Comparison of ENCODE assay signal across 8 cellular contexts in the genomic region with DNA sequence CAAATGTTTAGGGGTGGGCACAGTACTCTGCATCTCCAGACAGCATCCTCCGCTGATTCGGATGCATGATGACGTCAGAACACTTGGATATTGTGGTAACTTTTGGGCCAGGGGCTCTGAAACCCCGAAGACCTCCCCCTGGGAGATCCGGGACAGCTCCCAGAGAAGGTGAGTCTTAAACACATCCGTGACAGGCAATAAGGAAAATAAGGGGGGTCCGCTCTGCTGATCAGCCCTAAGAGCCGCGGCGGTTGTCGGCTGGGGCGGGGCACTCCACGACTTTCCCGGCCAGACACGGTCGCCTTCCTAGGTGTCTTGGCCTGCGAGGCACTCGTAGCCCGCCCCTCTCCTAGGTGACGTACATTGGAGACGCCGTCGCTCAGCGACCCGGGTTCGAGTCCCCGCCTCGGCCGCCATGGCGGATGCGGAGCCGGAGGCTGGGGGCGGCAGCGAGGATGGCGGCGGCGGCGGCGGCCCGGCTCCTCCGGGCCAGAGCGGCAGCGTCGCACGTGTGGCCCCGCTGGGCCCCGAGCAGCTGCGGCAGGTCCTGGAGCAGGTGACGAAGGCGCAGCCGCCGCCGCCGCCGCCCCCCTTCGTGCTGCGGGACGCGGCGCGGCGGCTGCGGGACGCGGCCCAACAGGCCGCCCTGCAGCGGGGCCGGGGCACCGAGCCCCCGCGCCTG. TPM values are rescaled to one million over a fixed set of nuclear protein-coding genes. Genes with fewer than 3 reads are reported as not detected.
DNase-seq lines count a peak whose midpoint lies in the region; ATAC-seq and TF ChIP-seq lines count a peak whose summit lies in the region.

A gene (plus strand): TSS at position 396 of the 682 bp plus-strand sequence. CDS start 20 bp downstream, at position 416.

- peak within 1 kb of the TSS; percentile 96 for H3K4me3 Mint-ChIP-seq in activated B cell treated with CpG ODN at 0.5 μM for 24 hours
- H3K4me3 Mint-ChIP-seq in immature natural killer cell: peak within 1 kb of the TSS; percentile 94 to 98 (median 97)

- H3K4me1 ChIP-seq in mammary epithelial cell (ENCODE audit: insufficient read depth, low read length) (peaks cover 43% of the 10 kb centered on the region), smooth muscle cell (ENCODE audit: low read depth) (peaks cover 17% of the 10 kb centered on the region)

- dilution Hi-C loops in mammary epithelial cell (cut with HindIII; ENCODE audit: low sequenced_read_pairs): loop anchor here (5.0 kb wide), 1 partner anchor 38 kb away; no protein-coding TSS in a partner anchor

- H3K27me3 ChIP-seq in AG04450 (ENCODE audit: control insufficient read depth, insufficient read depth, low read length) (no peaks in the 10 kb centered on the region), mammary epithelial cell (ENCODE audit: insufficient read depth, low read length) (no peaks in the 10 kb centered on the region), smooth muscle cell (ENCODE audit: low read depth) (no peaks in the 10 kb centered on the region)

- H3F3A ChIP-seq in smooth muscle cell (ENCODE audit: low read depth): peaks cover 7% of the 10 kb centered on the region

- H3K79me2 ChIP-seq in mammary epithelial cell (ENCODE audit: insufficient read depth, low read length) (peaks cover 15% of the 10 kb centered on the region), smooth muscle cell (ENCODE audit: low read depth) (peaks cover 4% of the 10 kb centered on the region)

- H3K36me3 Mint-ChIP-seq in activated B cell treated with CpG ODN at 0.5 μM for 24 hours (ENCODE audit: low read depth) (peaks cover 13% of the 10 kb centered on the region), immature natural killer cell (no peaks in the 10 kb centered on the region)

- DNase-seq in AG04450 (ENCODE audit: low read depth, low spot score): peak; percentile 66
- DNase-seq in NCI-H446 (lab: John Stamatoyannopoulos, UW): peak; percentile 83 to 93
- DNase-seq in activated B cell treated with CpG ODN at 0.5 μM for 24 hours: peak; percentile 93
- DNase-seq in mammary epithelial cell: peak; percentile 78
- DNase-seq in immature natural killer cell: peak; percentile 90 to 92 (median 91)
- DNase-seq in smooth muscle cell (lab: John Stamatoyannopoulos, UW; ENCODE audit: unreplicated experiment): peak; percentile 48

- POLR2A ChIA-PET in AG04450 (lab: Yijun Ruan, JAX) (no interaction called here), activated B cell treated with CpG ODN at 0.5 μM for 24 hours (lab: Charles Lee) (interaction anchor here (0.6 to 4.3 kb wide), 6 partner anchors 15 to 1014 kb away, joined by 3 to 28 read pairs (median 3); a partner anchor contains a TSS)

- no peaks in the 10 kb centered on the region for H3K36me3 ChIP-seq in mammary epithelial cell (ENCODE audit: insufficient read depth, low read length)
- H3K36me3 ChIP-seq in smooth muscle cell (ENCODE audit: low read depth): no peaks in the 10 kb centered on the region

- in situ Hi-C loops in mammary epithelial cell (cut with MboI; ENCODE audit: low sequenced_read_pairs in 2 of 2): loop anchor here in 1 of 2 donors (5.0 to 25.0 kb wide), 3 partner anchors 82 to 355 kb away; a partner anchor contains a TSS

- TF ChIP-seq CTCF in AG04450 (IDR thresholded peaks at IDR 0.05; ENCODE audit: low read depth, low read length): no peak
- TF ChIP-seq CTCF in activated B cell treated with CpG ODN at 0.5 μM for 24 hours (IDR thresholded peaks at IDR 0.05): no peak
- TF ChIP-seq CTCF in mammary epithelial cell (conservative IDR thresholded peaks at IDR 0.05 in 1 of 2, IDR thresholded peaks at IDR 0.05 in 1 of 2; ENCODE audit: extremely low read depth in 1 of 2, insufficient read depth in 1 of 2, low read depth in 1 of 2, low read length in 2 of 2): no peak
- TF ChIP-seq CTCF in smooth muscle cell (IDR thresholded peaks at IDR 0.05; ENCODE audit: borderline replicate concordance, insufficient read depth, poor library complexity, severe bottlenecking): no peak

- H3K4me2 ChIP-seq in mammary epithelial cell (ENCODE audit: insufficient read depth, low read depth, low read length) (peak within 1 kb of the TSS; percentile 94), smooth muscle cell (peak within 1 kb of the TSS; percentile 88)

- peak within 1 kb of the TSS; percentile 95 for H3K27ac Mint-ChIP-seq in activated B cell treated with CpG ODN at 0.5 μM for 24 hours
- H3K27ac Mint-ChIP-seq in immature natural killer cell: peak within 1 kb of the TSS; percentile 95 to 99 (median 98)

- H3K9me3 Mint-ChIP-seq in activated B cell treated with CpG ODN at 0.5 μM for 24 hours: no peaks in the 10 kb centered on the region
- H3K9me3 Mint-ChIP-seq in immature natural killer cell: no peaks in the 10 kb centered on the region

- H3K9ac ChIP-seq in mammary epithelial cell (ENCODE audit: insufficient read depth, low read length): peak within 1 kb of the TSS; percentile 85
- H3K9ac ChIP-seq in smooth muscle cell (ENCODE audit: low read depth): peak within 1 kb of the TSS; percentile 93

- H3K27me3 Mint-ChIP-seq in activated B cell treated with CpG ODN at 0.5 μM for 24 hours (no peaks in the 10 kb centered on the region), immature natural killer cell (ENCODE audit: low read depth in 3 of 3) (peaks cover 13 to 35% (median 26%) of the 10 kb centered on the region in 3 donors)

- no TSS peak for BruUV-seq in mammary epithelial cell (replicated peaks; lab: Mats Ljungman, UMichigan)

- CTCF ChIA-PET in AG04450 (lab: Charles Lee): interaction anchor here (1.2 kb wide), 1 partner anchor 358 kb away, joined by 4 read pairs; no protein-coding TSS in a partner anchor
- CTCF ChIA-PET in activated B cell treated with CpG ODN at 0.5 μM for 24 hours (lab: Charles Lee): interaction anchor here (0.9 to 1.4 kb wide), 2 partner anchors 47 to 357 kb away, joined by 3 read pairs; no protein-coding TSS in a partner anchor
- CTCF ChIA-PET in mammary epithelial cell (lab: Charles Lee; ENCODE audit: low non-redundant PET): no interaction called here

- H3K4me3 ChIP-seq in AG04450 (ENCODE audit: low read depth, low read length) (peak within 1 kb of the TSS; percentile 79), mammary epithelial cell (replicated peaks in 1 of 3; ENCODE audit: insufficient read depth in 1 of 3, low read depth in 2 of 3, low read length in 3 of 3) (peak within 1 kb of the TSS; percentile 81 to 90 (median 85)), smooth muscle cell (peak within 1 kb of the TSS; percentile 88)

- H2AFZ ChIP-seq in mammary epithelial cell (ENCODE audit: low read depth, low read length) (peak within 1 kb of the TSS; percentile 96), smooth muscle cell (ENCODE audit: low read depth) (peak within 1 kb of the TSS; percentile 99)

- peak; percentile 56 for ATAC-seq in GM19023 (IDR thresholded peaks at IDR 0.05; ENCODE audit: unreplicated experiment)
- peak; percentile 49 for ATAC-seq in HG03280 (IDR thresholded peaks at IDR 0.05; ENCODE audit: unreplicated experiment)
- ATAC-seq in activated B cell treated with CpG ODN at 0.5 μM for 24 hours (ENCODE audit: low read depth): peak; percentile 68

- WGBS in mammary epithelial cell (ENCODE audit: low coverage, missing lambda C conversion rate): 2% methylated on average over 20 of the region's 71 CpGs
- WGBS in smooth muscle cell (ENCODE audit: low lambda C conversion rate): under 1% methylated on average over 69 of the region's 71 CpGs

- H4K20me1 ChIP-seq in mammary epithelial cell (ENCODE audit: insufficient read depth, low read length) (no peaks in the 10 kb centered on the region), smooth muscle cell (ENCODE audit: low read depth) (no peaks in the 10 kb centered on the region)

- intact Hi-C loops in activated B cell treated with CpG ODN at 0.5 μM for 24 hours (cut with micrococcal nuclease): loop anchor here (1.0 to 10.0 kb wide), 7 partner anchors 15 to 1942 kb away; a partner anchor contains a TSS
- intact Hi-C loops in mammary epithelial cell (cut with micrococcal nuclease): loop anchor here (5.0 kb wide), 2 partner anchors 273 to 372 kb away; a partner anchor contains a TSS

- H3K27ac ChIP-seq in AG04450 (ENCODE audit: low read depth, low read length) (peak within 1 kb of the TSS; percentile 73), mammary epithelial cell (ENCODE audit: insufficient read depth, low read depth, low read length) (peak within 1 kb of the TSS; percentile 86), smooth muscle cell (ENCODE audit: low read depth) (peak within 1 kb of the TSS; percentile 65)

- H3K9me3 ChIP-seq in AG04450 (ENCODE audit: control insufficient read depth, insufficient read depth, low read length) (no peaks in the 10 kb centered on the region; the same call in 1 of the 2 replicates), mammary epithelial cell (replicated peaks; ENCODE audit: insufficient read depth, low read length) (no peaks in the 10 kb centered on the region), smooth muscle cell (replicated peaks; ENCODE audit: low read depth) (no peaks in the 10 kb centered on the region)

- H3K4me1 Mint-ChIP-seq in activated B cell treated with CpG ODN at 0.5 μM for 24 hours (peaks cover 59% of the 10 kb centered on the region), immature natural killer cell (peaks cover 48 to 76% of the 10 kb centered on the region in 2 donors)

RNA-seq across cellular contexts. Expression of the gene that starts here (rescaled TPM):
- polyA plus RNA-seq in AG04450 (2011; rRNA removed): 7.0 and 7.1 TPM in 2 replicates
- polyA minus RNA-seq in AG04450 (2011; rRNA and poly(A)+ RNA removed): 6.4 and 6.6 TPM in 2 replicates
- 17.1 and 17.6 TPM in 2 replicates for total RNA-seq in activated B cell treated with CpG ODN at 0.5 μM for 24 hours
- 10 to 100 TPM; 12.0 to 14.1 TPM for total RNA-seq in mammary epithelial cell
- 8.3 TPM for polyA plus RNA-seq in mammary epithelial cell
- 17.3 TPM for polyA minus RNA-seq in mammary epithelial cell
- 1 to 10 TPM; 1.4 to 3.8 (median 2.2) TPM for polyA plus RNA-seq in immature natural killer cell
- total RNA-seq in smooth muscle cell: 5.2 and 13.1 TPM in 2 replicates
- 4.0 and 5.7 TPM in 2 replicates for polyA plus RNA-seq in smooth muscle cell

Comparison
In these comparisons a context has a peak if more than half of its experiments do, and no peak if none do; other contexts are left out.
1. Peak in every context shown above with its lines: DNase-seq, ATAC-seq, H3K4me3 ChIP-seq and H3K27ac ChIP-seq.